8 cellular contexts compared by ENCODE assay signal in the genomic region with DNA sequence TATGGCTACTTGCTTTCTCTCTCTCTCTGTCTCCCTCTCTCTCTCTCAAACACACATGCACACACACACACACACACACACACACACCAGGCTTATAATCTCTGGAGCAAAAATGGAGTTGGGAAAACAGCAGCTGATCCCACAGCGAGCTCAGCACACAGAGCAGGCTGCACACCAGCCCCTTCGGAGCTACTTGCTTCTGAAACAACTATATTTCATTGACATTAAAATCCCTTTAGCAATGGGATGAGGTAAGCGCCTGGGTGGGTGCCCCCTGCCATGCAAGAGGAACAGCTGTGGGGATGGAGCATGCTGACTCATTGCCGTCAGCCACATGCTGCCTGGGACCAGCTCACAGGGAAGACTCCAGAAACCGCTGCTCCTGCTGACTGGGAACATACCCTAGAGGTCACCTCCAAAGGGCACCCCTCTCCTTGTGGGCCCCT. TPM values are rescaled to one million over a fixed set of nuclear protein-coding genes. Genes with fewer than 3 reads are reported as not detected.
DNase-seq lines count a peak whose midpoint lies in the region; ATAC-seq and TF ChIP-seq lines count a peak whose summit lies in the region.

No MANE protein-coding gene starts in this region.

- H3K9me3 ChIP-seq in mucosa of descending colon (no peaks in the 10 kb centered on the region), colonic mucosa (no peaks in the 10 kb centered on the region)

- no peaks in the 10 kb centered on the region for H3K27me3 ChIP-seq in colonic mucosa

- DNase-seq in ELF-1 (ENCODE audit: low read depth, low spot score) (peak; percentile 59), NCI-H446 (lab: John Stamatoyannopoulos, UW) (peak; percentile 53 to 80), dedifferentiated amniotic fluid mesenchymal stem cell (ENCODE audit: extremely low spot score) (peak; percentile 70), mucosa of descending colon (peak in 1 of 3 donors; percentile 64), T-helper 2 cell (no peak), colonic mucosa (no peak)
- DNase-seq in stimulated activated CD4-positive, alpha-beta T cell treated with anti-CD3 and anti-CD28 coated beads, Interleukin-12 subunit alpha, Interleukin-12 subunit beta, amount 100 ng/mL, for 4 hours, result no peak

- TF ChIP-seq CTCF in mucosa of descending colon (IDR thresholded peaks at IDR 0.05), result no peak
- no peak for TF ChIP-seq CTCF in colonic mucosa (IDR thresholded peaks at IDR 0.05)

- no peak overlapping the region for H3K9ac ChIP-seq in colonic mucosa (ENCODE audit: low read depth in 2 of 2, low read length in 2 of 2)

- ATAC-seq in mucosa of descending colon (peak; percentile 52), HG03280 (IDR thresholded peaks at IDR 0.05; ENCODE audit: unreplicated experiment) (no peak)

- intact Hi-C loops in mucosa of descending colon (cut with DNase I, micrococcal nuclease) (no loop called here), colonic mucosa (cut with DNase I) (no loop called here)

- H3K4me3 ChIP-seq in mucosa of descending colon, result no peak overlapping the region
- no peak overlapping the region for H3K4me3 ChIP-seq in colonic mucosa

- H3K4me1 ChIP-seq in mucosa of descending colon (ENCODE audit: low read depth), result no peaks in the 10 kb centered on the region
- H3K4me1 ChIP-seq in colonic mucosa, result no peaks in the 10 kb centered on the region

- H3K27ac ChIP-seq in colonic mucosa, result no peak overlapping the region

- H3K36me3 ChIP-seq in mucosa of descending colon (ENCODE audit: low read depth), result no peaks in the 10 kb centered on the region
- H3K36me3 ChIP-seq in colonic mucosa, result no peaks in the 10 kb centered on the region

RNA-seq across cellular contexts. Expression of gene B3GNT5, which starts 45.7 kb away (rescaled TPM):
- total RNA-seq in mucosa of descending colon, result 10 to 100 TPM; 33.7 to 80.1 (median 71.2) TPM
- 100 to 1,000 TPM in 1 of 2 donors, 10 to 100 TPM in 1; 43.1 to 108 TPM for total RNA-seq in colonic mucosa

Comparison
In these comparisons a context has a peak if more than half of its experiments do, and no peak if none do; other contexts are left out.
1. DNase-seq: peak in ELF-1 (single experiment), NCI-H446 (2 of 2) and dedifferentiated amniotic fluid mesenchymal stem cell (single experiment); none in stimulated activated CD4-positive, alpha-beta T cell treated with anti-CD3 and anti-CD28 coated beads, Interleukin-12 subunit alpha, Interleukin-12 subunit beta, amount 100 ng/mL, for 4 hours (single experiment), T-helper 2 cell (0 of 5) and colonic mucosa (single experiment).